1 cellular context compared by ENCODE assay signal in the genomic region with DNA sequence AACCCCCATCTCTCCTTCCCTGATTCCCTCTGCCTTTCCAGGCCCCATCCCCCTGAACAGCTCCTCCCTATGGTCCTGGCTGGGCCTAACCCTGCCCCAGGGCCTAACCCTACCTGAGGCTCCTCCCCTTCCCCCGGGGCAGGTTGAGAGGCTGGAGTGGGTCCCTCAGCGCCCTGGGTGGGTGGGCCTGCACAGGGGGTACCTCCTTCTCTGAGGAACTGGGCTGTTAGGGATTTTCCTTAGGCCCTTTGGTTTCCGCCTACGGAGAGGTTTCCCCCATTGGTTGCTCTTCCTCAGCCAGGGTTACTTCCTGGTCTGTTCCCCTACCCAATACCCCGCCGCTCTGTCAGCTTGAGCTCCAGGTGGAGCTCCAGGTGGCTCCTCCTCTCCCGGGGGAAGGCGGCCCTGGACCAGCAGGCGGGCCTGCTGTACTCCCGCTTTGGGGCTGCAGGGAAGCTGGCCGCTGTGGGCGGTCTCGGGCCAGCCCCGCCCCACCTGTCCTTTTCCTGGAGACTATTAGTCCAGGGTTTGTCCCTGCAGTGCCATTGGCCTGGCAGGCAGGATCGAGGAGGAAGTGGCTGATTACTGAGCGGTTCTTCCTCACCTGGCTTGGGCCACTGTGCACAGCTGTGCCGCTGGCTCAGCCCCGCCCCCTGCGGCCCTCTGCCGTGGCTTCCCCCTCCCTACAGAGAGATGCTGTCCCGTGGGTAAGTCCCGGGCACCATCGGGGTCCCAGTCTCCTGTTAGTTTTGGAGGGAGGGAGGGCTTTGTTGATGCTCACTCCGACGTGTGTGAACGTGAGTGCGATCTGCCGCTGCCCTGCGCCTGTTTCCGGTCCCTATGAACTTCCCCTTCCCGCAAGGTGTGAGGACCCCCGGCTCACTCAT.
TF ChIP-seq lines count a peak whose summit lies in the region.

No MANE protein-coding gene starts in this region.

TF ChIP-seq in HepG2, 621 proteins besides CTCF, POLR2A, EP300 and RAD21 (continued from another document and continues in another):
- TF ChIP-seq ZGPAT (CRISPR knock-in tag; IDR thresholded peaks at IDR 0.05) (peak; percentile 60; the same call in 1 of the 2 replicates), SNAPC2 (CRISPR knock-in tag; IDR thresholded peaks at IDR 0.05) (no peak; the same call in 1 of the 2 replicates), NR2F6 (IDR thresholded peaks at IDR 0.05) (peak; percentile 9; the same call in 1 of the 2 replicates), NR2F6 (CRISPR knock-in tag; IDR thresholded peaks at IDR 0.05) (no peak; the same call in 1 of the 2 replicates), NONO (IDR thresholded peaks at IDR 0.05) (no peak), NONO (CRISPR knock-in tag; conservative IDR thresholded peaks at IDR 0.05) (peak; percentile 49; the same call in 1 of the 2 replicates), SKI (IDR thresholded peaks at IDR 0.05; ENCODE audit: partially characterized antibody) (peak; percentile 14), SPEN (CRISPR knock-in tag; IDR thresholded peaks at IDR 0.05; ENCODE audit: low read depth) (peak; percentile 57; the same call in 1 of the 2 replicates), RELA (CRISPR knock-in tag; IDR thresholded peaks at IDR 0.05) (peak; percentile 48; the same call in 1 of the 2 replicates), SIX4 (CRISPR knock-in tag; IDR thresholded peaks at IDR 0.05) (no peak), ARID3A (IDR thresholded peaks at IDR 0.05; ENCODE audit: low read depth, low read length) (no peak), ETV5 (CRISPR knock-in tag; IDR thresholded peaks at IDR 0.05; ENCODE audit: borderline replicate concordance) (peak; percentile 35; the same call in 1 of the 2 replicates), ELF1 (CRISPR knock-in tag; IDR thresholded peaks at IDR 0.05) (peak; percentile 91), PITX1 (CRISPR knock-in tag; IDR thresholded peaks at IDR 0.05) (no peak), NCOA1 (CRISPR knock-in tag; IDR thresholded peaks at IDR 0.05) (0 out of 2 replicates have a peak, but pooled peaks have one; percentile 14), ZNF75D (CRISPR knock-in tag; IDR thresholded peaks at IDR 0.05; ENCODE audit: borderline replicate concordance) (no peak), CCDC6 (CRISPR knock-in tag; IDR thresholded peaks at IDR 0.05) (0 out of 2 replicates have a peak, but pooled peaks have one; percentile 48), HINFP (CRISPR knock-in tag; IDR thresholded peaks at IDR 0.05; ENCODE audit: low read depth) (0 out of 2 replicates have a peak, but pooled peaks have one; percentile 28), ZNF280B (CRISPR knock-in tag; IDR thresholded peaks at IDR 0.05; ENCODE audit: borderline replicate concordance) (0 out of 2 replicates have a peak, but pooled peaks have one; percentile 63), GABPA (IDR thresholded peaks at IDR 0.05; ENCODE audit: low read depth, low read length) (no peak), GABPA (CRISPR knock-in tag; IDR thresholded peaks at IDR 0.05; ENCODE audit: low read depth) (peak; percentile 65), CREM (IDR thresholded peaks at IDR 0.05) (0 out of 2 replicates have a peak, but pooled peaks have one; percentile 38), CREM (CRISPR knock-in tag; IDR thresholded peaks at IDR 0.05) (no peak), SALL1 (CRISPR knock-in tag; IDR thresholded peaks at IDR 0.05) (peak; percentile 27; the same call in 1 of the 2 replicates), ZNF337 (CRISPR knock-in tag; IDR thresholded peaks at IDR 0.05; ENCODE audit: borderline replicate concordance, low read depth) (no peak), HBP1 (CRISPR knock-in tag; IDR thresholded peaks at IDR 0.05; ENCODE audit: low read depth) (peak; percentile 61), ZBTB44 (CRISPR knock-in tag; IDR thresholded peaks at IDR 0.05) (no peak), ZNF747 (CRISPR knock-in tag; IDR thresholded peaks at IDR 0.05; ENCODE audit: borderline replicate concordance) (0 out of 2 replicates have a peak, but pooled peaks have one; percentile 34), GMEB2 (CRISPR knock-in tag; IDR thresholded peaks at IDR 0.05; ENCODE audit: low read depth) (no peak), FOXA1 (IDR thresholded peaks at IDR 0.05) (no peak), FOXA1 (CRISPR knock-in tag; IDR thresholded peaks at IDR 0.05) (peak; percentile 6; the same call in 1 of the 2 replicates), FOXC1 (CRISPR knock-in tag; IDR thresholded peaks at IDR 0.05; ENCODE audit: borderline replicate concordance) (peak; percentile 84), SP4 (CRISPR knock-in tag; IDR thresholded peaks at IDR 0.05) (peak; percentile 68; the same call in 1 of the 2 replicates), SRSF1 (optimal IDR thresholded peaks at IDR 0.05; ENCODE audit: low read depth, low read length) (peak; percentile 61), ZNF260 (CRISPR knock-in tag; IDR thresholded peaks at IDR 0.05; ENCODE audit: borderline replicate concordance, low read depth) (no peak), ZNF614 (CRISPR knock-in tag; IDR thresholded peaks at IDR 0.05; ENCODE audit: borderline replicate concordance) (peak; percentile 80; the same call in 1 of the 2 replicates), ELF4 (CRISPR knock-in tag; IDR thresholded peaks at IDR 0.05; ENCODE audit: borderline replicate concordance) (0 out of 2 replicates have a peak, but pooled peaks have one; percentile 36), KMT2A (CRISPR knock-in tag; IDR thresholded peaks at IDR 0.05) (peak; percentile 15; the same call in 1 of the 2 replicates), THAP11 (CRISPR knock-in tag; IDR thresholded peaks at IDR 0.05) (peak; percentile 72), TGIF2 (CRISPR knock-in tag; IDR thresholded peaks at IDR 0.05) (peak; percentile 78; the same call in 1 of the 2 replicates), GATA4 (IDR thresholded peaks at IDR 0.05; ENCODE audit: borderline replicate concordance, low read depth) (peak; percentile 37; the same call in 1 of the 2 replicates)
- TF ChIP-seq, protein P1, sequence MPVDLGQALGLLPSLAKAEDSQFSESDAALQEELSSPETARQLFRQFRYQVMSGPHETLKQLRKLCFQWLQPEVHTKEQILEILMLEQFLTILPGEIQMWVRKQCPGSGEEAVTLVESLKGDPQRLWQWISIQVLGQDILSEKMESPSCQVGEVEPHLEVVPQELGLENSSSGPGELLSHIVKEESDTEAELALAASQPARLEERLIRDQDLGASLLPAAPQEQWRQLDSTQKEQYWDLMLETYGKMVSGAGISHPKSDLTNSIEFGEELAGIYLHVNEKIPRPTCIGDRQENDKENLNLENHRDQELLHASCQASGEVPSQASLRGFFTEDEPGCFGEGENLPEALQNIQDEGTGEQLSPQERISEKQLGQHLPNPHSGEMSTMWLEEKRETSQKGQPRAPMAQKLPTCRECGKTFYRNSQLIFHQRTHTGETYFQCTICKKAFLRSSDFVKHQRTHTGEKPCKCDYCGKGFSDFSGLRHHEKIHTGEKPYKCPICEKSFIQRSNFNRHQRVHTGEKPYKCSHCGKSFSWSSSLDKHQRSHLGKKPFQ (CRISPR knock-in tag; IDR thresholded peaks at IDR 0.05; ENCODE audit: insufficient replicate concordance), result peak; percentile 93
- TF ChIP-seq, protein P2, sequence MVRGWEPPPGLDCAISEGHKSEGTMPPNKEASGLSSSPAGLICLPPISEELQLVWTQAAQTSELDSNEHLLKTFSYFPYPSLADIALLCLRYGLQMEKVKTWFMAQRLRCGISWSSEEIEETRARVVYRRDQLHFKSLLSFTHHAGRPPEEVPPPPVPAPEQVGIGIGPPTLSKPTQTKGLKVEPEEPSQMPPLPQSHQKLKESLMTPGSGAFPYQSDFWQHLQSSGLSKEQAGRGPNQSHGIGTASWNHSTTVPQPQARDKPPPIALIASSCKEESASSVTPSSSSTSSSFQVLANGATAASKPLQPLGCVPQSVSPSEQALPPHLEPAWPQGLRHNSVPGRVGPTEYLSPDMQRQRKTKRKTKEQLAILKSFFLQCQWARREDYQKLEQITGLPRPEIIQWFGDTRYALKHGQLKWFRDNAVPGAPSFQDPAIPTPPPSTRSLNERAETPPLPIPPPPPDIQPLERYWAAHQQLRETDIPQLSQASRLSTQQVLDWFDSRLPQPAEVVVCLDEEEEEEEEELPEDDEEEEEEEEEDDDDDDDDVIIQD (CRISPR knock-in tag; IDR thresholded peaks at IDR 0.05; ENCODE audit: low read depth), result peak; percentile 47; the same call in 1 of the 2 replicates
- TF ChIP-seq, protein P3, sequence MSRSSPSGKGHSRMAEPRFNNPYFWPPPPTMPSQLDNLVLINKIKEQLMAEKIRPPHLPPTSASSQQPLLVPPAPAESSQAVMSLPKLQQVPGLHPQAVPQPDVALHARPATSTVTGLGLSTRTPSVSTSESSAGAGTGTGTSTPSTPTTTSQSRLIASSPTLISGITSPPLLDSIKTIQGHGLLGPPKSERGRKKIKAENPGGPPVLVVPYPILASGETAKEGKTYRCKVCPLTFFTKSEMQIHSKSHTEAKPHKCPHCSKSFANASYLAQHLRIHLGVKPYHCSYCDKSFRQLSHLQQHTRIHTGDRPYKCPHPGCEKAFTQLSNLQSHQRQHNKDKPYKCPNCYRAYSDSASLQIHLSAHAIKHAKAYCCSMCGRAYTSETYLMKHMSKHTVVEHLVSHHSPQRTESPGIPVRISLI (CRISPR knock-in tag; IDR thresholded peaks at IDR 0.05; ENCODE audit: borderline replicate concordance), result no peak
